Comparison of ENCODE assay signal across 1 cellular context in genomic region chr16:30091474-30092372, GRCh38.
TF ChIP-seq lines count a peak whose summit lies in the region.

Gene TBX6, minus strand, starts transcription at chr16:30091924. Its CDS starts 731 bp downstream, at chr16:30091193.

TF ChIP-seq in HepG2, 621 proteins besides CTCF, POLR2A, EP300 and RAD21 (continued from another document and continues in another):
- TF ChIP-seq ZBTB44 (CRISPR knock-in tag; IDR thresholded peaks at IDR 0.05) (no peak), ZNF280B (CRISPR knock-in tag; IDR thresholded peaks at IDR 0.05; ENCODE audit: borderline replicate concordance) (peak; percentile 16), TBP (CRISPR knock-in tag; IDR thresholded peaks at IDR 0.05) (peak; percentile 100), RBM22 (optimal IDR thresholded peaks at IDR 0.05; ENCODE audit: low read length) (no peak), ZNF430 (CRISPR knock-in tag; IDR thresholded peaks at IDR 0.05) (no peak), NR3C1 (CRISPR knock-in tag; IDR thresholded peaks at IDR 0.05) (no peak), ZBTB34 (CRISPR knock-in tag; IDR thresholded peaks at IDR 0.05) (no peak), ZNF256 (CRISPR knock-in tag; conservative IDR thresholded peaks at IDR 0.05) (0 out of 2 replicates have a peak, but pooled peaks have one; percentile 36), ATAD3A (CRISPR knock-in tag; IDR thresholded peaks at IDR 0.05) (no peak), ZNF777 (CRISPR knock-in tag; IDR thresholded peaks at IDR 0.05) (peak; percentile 97), SMAD1 (CRISPR knock-in tag; IDR thresholded peaks at IDR 0.05; ENCODE audit: borderline replicate concordance, low read depth) (no peak; the same call in 1 of the 2 replicates), SIN3A (IDR thresholded peaks at IDR 0.05; ENCODE audit: borderline replicate concordance, low read depth, low read length) (peak; percentile 75; the same call in 1 of the 2 replicates), GPN1 (CRISPR knock-in tag; IDR thresholded peaks at IDR 0.05; ENCODE audit: borderline replicate concordance) (no peak), NFE2L1 (CRISPR knock-in tag; IDR thresholded peaks at IDR 0.05; ENCODE audit: borderline replicate concordance) (no peak), ZNF432 (CRISPR knock-in tag; IDR thresholded peaks at IDR 0.05; ENCODE audit: borderline replicate concordance) (no peak), ZSCAN29 (CRISPR knock-in tag; conservative IDR thresholded peaks at IDR 0.05) (peak; percentile 100), PRDM4 (CRISPR knock-in tag; IDR thresholded peaks at IDR 0.05; ENCODE audit: borderline replicate concordance) (0 out of 2 replicates have a peak, but pooled peaks have one; percentile 57), TEAD3 (CRISPR knock-in tag; optimal IDR thresholded peaks at IDR 0.05; ENCODE audit: borderline replicate concordance) (no peak), ESRRA (CRISPR knock-in tag; IDR thresholded peaks at IDR 0.05; ENCODE audit: low read depth) (no peak), ZBTB2 (CRISPR knock-in tag; IDR thresholded peaks at IDR 0.05; ENCODE audit: low read depth) (peak; percentile 65; the same call in 1 of the 2 replicates), ZNF574 (CRISPR knock-in tag; IDR thresholded peaks at IDR 0.05) (peak; percentile 92), ZNF10 (CRISPR knock-in tag; IDR thresholded peaks at IDR 0.05; ENCODE audit: borderline replicate concordance, low read depth) (no peak), ZNF234 (CRISPR knock-in tag; conservative IDR thresholded peaks at IDR 0.05) (no peak), MAFF (IDR thresholded peaks at IDR 0.05; ENCODE audit: low read depth, low read length) (no peak), ZNF781 (CRISPR knock-in tag; IDR thresholded peaks at IDR 0.05; ENCODE audit: borderline replicate concordance, not compliant biosample characterization) (peak; percentile 43), CREBL2 (CRISPR knock-in tag; IDR thresholded peaks at IDR 0.05; ENCODE audit: borderline replicate concordance) (no peak), XRCC5 (optimal IDR thresholded peaks at IDR 0.05; ENCODE audit: low read length) (peak; percentile 95), GRHL1 (CRISPR knock-in tag; conservative IDR thresholded peaks at IDR 0.05) (no peak), SMARCE1 (IDR thresholded peaks at IDR 0.05; ENCODE audit: borderline replicate concordance) (no peak), SALL2 (CRISPR knock-in tag; IDR thresholded peaks at IDR 0.05) (peak; percentile 80), ZNF564 (CRISPR knock-in tag; IDR thresholded peaks at IDR 0.05) (no peak), ZNF44 (CRISPR knock-in tag; IDR thresholded peaks at IDR 0.05) (peak; percentile 4; the same call in 1 of the 2 replicates), NR2C2 (CRISPR knock-in tag; IDR thresholded peaks at IDR 0.05; ENCODE audit: borderline replicate concordance) (peak; percentile 79), SIX1 (CRISPR knock-in tag; IDR thresholded peaks at IDR 0.05; ENCODE audit: borderline replicate concordance) (0 out of 2 replicates have a peak, but pooled peaks have one; percentile 29), ZBTB4 (CRISPR knock-in tag; IDR thresholded peaks at IDR 0.05; ENCODE audit: borderline replicate concordance) (0 out of 2 replicates have a peak, but pooled peaks have one; percentile 47), EEA1 (CRISPR knock-in tag; IDR thresholded peaks at IDR 0.05; ENCODE audit: borderline replicate concordance) (no peak), GZF1 (CRISPR knock-in tag; IDR thresholded peaks at IDR 0.05) (peak; percentile 29; the same call in 1 of the 2 replicates), ZNF605 (CRISPR knock-in tag; IDR thresholded peaks at IDR 0.05) (no peak; the same call in 1 of the 2 replicates), AKAP8 (CRISPR knock-in tag; IDR thresholded peaks at IDR 0.05) (peak; percentile 21; the same call in 1 of the 2 replicates), HNRNPH1 (optimal IDR thresholded peaks at IDR 0.05; ENCODE audit: low read depth, low read length) (peak; percentile 65), ZNF747 (CRISPR knock-in tag; IDR thresholded peaks at IDR 0.05; ENCODE audit: borderline replicate concordance) (peak; percentile 55; the same call in 1 of the 2 replicates), GMEB2 (CRISPR knock-in tag; IDR thresholded peaks at IDR 0.05; ENCODE audit: low read depth) (peak; percentile 73; the same call in 1 of the 2 replicates), ZNF263 (CRISPR knock-in tag; IDR thresholded peaks at IDR 0.05) (no peak; the same call in 1 of the 2 replicates), HMG20B (CRISPR knock-in tag; conservative IDR thresholded peaks at IDR 0.05) (no peak), ZNF816 (CRISPR knock-in tag; IDR thresholded peaks at IDR 0.05; ENCODE audit: borderline replicate concordance) (no peak)
